In the genomic region with DNA sequence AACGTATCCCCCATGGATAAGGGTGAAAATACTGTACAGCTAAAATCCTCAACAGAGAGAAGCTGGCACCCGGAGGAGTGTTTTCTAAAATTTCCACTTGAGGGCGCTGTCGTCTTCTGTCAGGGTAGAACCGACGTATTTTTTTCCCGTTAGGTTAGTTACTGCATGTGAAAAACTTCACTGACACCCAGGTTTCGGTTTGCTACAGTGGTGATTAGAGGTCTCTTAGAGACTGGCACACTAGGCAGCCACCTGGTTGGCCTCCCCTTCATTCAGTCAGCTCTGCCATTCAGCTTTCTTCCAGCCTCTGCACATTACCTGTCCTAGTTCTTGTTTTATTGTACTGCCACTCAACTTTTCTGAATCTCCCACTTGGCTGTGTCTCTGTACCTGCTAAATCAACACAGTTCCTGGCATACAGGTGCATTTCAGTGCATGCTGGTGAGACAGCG, we compare ENCODE assay signal across 8 cellular contexts. TPM values are rescaled to one million over a fixed set of nuclear protein-coding genes. Genes with fewer than 3 reads are reported as not detected.
DNase-seq lines count a peak whose midpoint lies in the region; ATAC-seq, FAIRE-seq and TF ChIP-seq lines count a peak whose summit lies in the region.

No MANE protein-coding gene starts in this region.

- TF ChIP-seq CTCF in Peyer's patch (IDR thresholded peaks at IDR 0.05), result peak; percentile 43 to 83 (median 74)
- peak; percentile 69 for TF ChIP-seq CTCF in fibroblast of the aortic adventitia (IDR thresholded peaks at IDR 0.05; ENCODE audit: insufficient read depth, low read length)
- TF ChIP-seq CTCF in pancreas (IDR thresholded peaks at IDR 0.05), result peak; percentile 60 to 72 (median 69)
- TF ChIP-seq CTCF in type B pancreatic cell (conservative IDR thresholded peaks at IDR 0.05), result peak; percentile 90

- 4 to 5% methylated on average over 9 of the region's 9 CpGs for WGBS in pancreas, 2 donors

- no peak for TF ChIP-seq POLR2A in Peyer's patch (IDR thresholded peaks at IDR 0.05)

- H3K27me3 ChIP-seq in Peyer's patch (no peaks in the 10 kb centered on the region), pancreas (no peaks in the 10 kb centered on the region)

- peaks cover 9% of the 10 kb centered on the region for H3K27me3 Mint-ChIP-seq in activated T-cell treated with anti-CD3 and anti-CD28 coated beads, Interleukin-2, amount 50 U/mL, for 72 hours (ENCODE audit: low read depth)
- peaks cover 41% of the 10 kb centered on the region for H3K27me3 Mint-ChIP-seq in type B pancreatic cell

- peak; percentile 56 for DNase-seq in activated gamma-delta T cell treated with Interleukin-2 at 50 U/mL for 16 hours
- no peak for DNase-seq in activated gamma-delta T cell (lab: John Stamatoyannopoulos, UW)
- DNase-seq in Peyer's patch, result peak in 2 of 3 donors; percentile 39 to 78
- peak; percentile 52 to 71 for DNase-seq in activated T-cell treated with anti-CD3 and anti-CD28 coated beads, Interleukin-2, amount 50 U/mL, for 72 hours
- DNase-seq in fibroblast of the aortic adventitia (ENCODE audit: low read depth), result peak; percentile 73
- DNase-seq in pancreas, result peak in 5 of 6 donors; percentile 41 to 72 (median 47)
- DNase-seq in type B pancreatic cell (ENCODE audit: extremely low spot score, unreplicated experiment), result no peak

- FAIRE-seq in pancreas (lab: Jason Lieb, UNC), result no peak

- no peaks in the 10 kb centered on the region for H3K9me3 Mint-ChIP-seq in activated T-cell treated with anti-CD3 and anti-CD28 coated beads, Interleukin-2, amount 50 U/mL, for 72 hours
- H3K9me3 Mint-ChIP-seq in type B pancreatic cell, result no peaks in the 10 kb centered on the region

- H3K4me3 ChIP-seq in Peyer's patch (no peak overlapping the region), fibroblast of the aortic adventitia (ENCODE audit: low read depth, low read length) (peak overlapping the region; percentile 6), pancreas (no peak overlapping the region)

- intact Hi-C loops in pancreas (cut with DNase I), result loop anchor here in 1 of 3 donors (5.0 kb wide), 1 partner anchor 195 kb away; no protein-coding TSS in a partner anchor

- H3K27ac Mint-ChIP-seq in activated T-cell treated with anti-CD3 and anti-CD28 coated beads, Interleukin-2, amount 50 U/mL, for 72 hours, result no peak overlapping the region
- no peak overlapping the region for H3K27ac Mint-ChIP-seq in type B pancreatic cell

- ATAC-seq in HG03558 (IDR thresholded peaks at IDR 0.05; ENCODE audit: extremely low read depth, unreplicated experiment), result peak; percentile 53
- ATAC-seq in activated T-cell treated with anti-CD3 and anti-CD28 coated beads, Interleukin-2, amount 50 U/mL, for 72 hours (replicated peaks in 1 of 2), result peak; percentile 50 to 62
- ATAC-seq in pancreas, result peak; percentile 69 to 97 (median 94)

- H3K9me3 ChIP-seq in Peyer's patch, result no peaks in the 10 kb centered on the region
- no peaks in the 10 kb centered on the region for H3K9me3 ChIP-seq in pancreas

- H3K4me1 Mint-ChIP-seq in activated T-cell treated with anti-CD3 and anti-CD28 coated beads, Interleukin-2, amount 50 U/mL, for 72 hours (ENCODE audit: low read depth), result no peaks in the 10 kb centered on the region
- no peaks in the 10 kb centered on the region for H3K4me1 Mint-ChIP-seq in type B pancreatic cell (ENCODE audit: unreplicated experiment)

- H3K27ac ChIP-seq in Peyer's patch (no peak overlapping the region), pancreas (no peak overlapping the region)

- H3K4me1 ChIP-seq in Peyer's patch (no peaks in the 10 kb centered on the region), pancreas (peaks cover 0 to 4% (median 0%) of the 10 kb centered on the region in 3 donors)

- no peaks in the 10 kb centered on the region for H3K36me3 Mint-ChIP-seq in activated T-cell treated with anti-CD3 and anti-CD28 coated beads, Interleukin-2, amount 50 U/mL, for 72 hours (ENCODE audit: insufficient read depth in 2 of 2)
- no peaks in the 10 kb centered on the region for H3K36me3 Mint-ChIP-seq in type B pancreatic cell

- no peaks in the 10 kb centered on the region for H3K36me3 ChIP-seq in Peyer's patch
- H3K36me3 ChIP-seq in pancreas, result no peaks in the 10 kb centered on the region

- no peak overlapping the region for H3K4me3 Mint-ChIP-seq in activated T-cell treated with anti-CD3 and anti-CD28 coated beads, Interleukin-2, amount 50 U/mL, for 72 hours
- H3K4me3 Mint-ChIP-seq in type B pancreatic cell, result no peak overlapping the region

RNA-seq across cellular contexts. Expression of a gene that starts 18.4 kb away (rescaled TPM):
- 1 to 10 TPM in 1 of 4 donors, not detected in 3; 3.5 TPM for total RNA-seq in Peyer's patch
- not detected for total RNA-seq in activated T-cell treated with anti-CD3 and anti-CD28 coated beads, Interleukin-2, amount 50 U/mL, for 72 hours
- 2.3 TPM in 1 of 2 replicates, not detected in the other for total RNA-seq in fibroblast of the aortic adventitia (ENCODE audit: low replicate concordance)
- under 1 TPM in 1 of 6 donors, not detected in 5; 0.22 TPM for total RNA-seq in pancreas
- polyA plus RNA-seq in pancreas, result under 1 TPM; 0.23 to 0.38 TPM
- total RNA-seq in type B pancreatic cell (ENCODE audit: low replicate concordance), result 1.3 and 17.7 TPM in 2 replicates

Comparison
In these comparisons a context has a peak if more than half of its experiments do, and no peak if none do; other contexts are left out.
1. DNase-seq: peak in activated gamma-delta T cell treated with Interleukin-2 at 50 U/mL for 16 hours (single experiment), Peyer's patch (2 of 3), activated T-cell treated with anti-CD3 and anti-CD28 coated beads, Interleukin-2, amount 50 U/mL, for 72 hours (2 of 2), fibroblast of the aortic adventitia (single experiment) and pancreas (5 of 6); none in activated gamma-delta T cell (single experiment) and type B pancreatic cell (single experiment).
2. Peak in every context shown above with its lines, with median percentiles within 50 percentile points of each other: ATAC-seq and CTCF ChIP-seq.